ENCODE assay signal across 2 cellular contexts in the genomic region with DNA sequence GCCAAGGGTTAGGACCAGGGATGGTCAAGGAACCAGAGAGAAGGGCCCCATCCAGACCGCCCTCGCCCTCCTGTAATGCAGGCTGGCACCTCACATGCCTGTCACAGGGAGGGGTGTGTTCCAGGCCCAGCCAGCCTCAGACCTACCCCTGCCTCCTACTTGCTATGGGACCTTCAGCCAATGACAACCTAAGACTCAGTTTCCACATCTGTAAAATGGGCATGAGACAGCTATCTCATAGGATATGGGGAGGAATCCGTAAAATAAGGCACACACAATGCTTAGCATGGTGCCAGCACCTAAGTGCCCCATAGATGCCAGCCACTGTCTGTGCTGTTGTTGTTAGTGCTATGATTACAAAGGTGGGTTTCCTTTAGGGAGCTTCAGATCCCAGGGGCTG.
TF ChIP-seq lines count a peak whose summit lies in the region.

No MANE protein-coding gene starts in this region.

TF ChIP-seq in K562, 482 proteins besides CTCF, POLR2A, EP300 and RAD21:
- TF ChIP-seq NFRKB (IDR thresholded peaks at IDR 0.05; ENCODE audit: low read depth) (no peak), KDM1A (IDR thresholded peaks at IDR 0.05) (peak; percentile 76 to 91), SMARCA5 (IDR thresholded peaks at IDR 0.05) (peak; percentile 90), ZNF175 (CRISPR knock-in tag; IDR thresholded peaks at IDR 0.05; ENCODE audit: low read depth) (no peak), SP2 (IDR thresholded peaks at IDR 0.05; ENCODE audit: extremely low read depth, low read depth, low read length, poor library complexity, severe bottlenecking) (no peak), ZNF778 (CRISPR knock-in tag; IDR thresholded peaks at IDR 0.05) (no peak), RBM25 (IDR thresholded peaks at IDR 0.05; ENCODE audit: low read depth, low read length, severe bottlenecking) (peak; percentile 89), SMAD4 (CRISPR knock-in tag; conservative IDR thresholded peaks at IDR 0.05) (no peak), STAT5A (IDR thresholded peaks at IDR 0.05; ENCODE audit: borderline replicate concordance, low read length) (no peak), ESRRA (IDR thresholded peaks at IDR 0.05; ENCODE audit: borderline replicate concordance, low read depth) (peak; percentile 76), NUFIP1 (IDR thresholded peaks at IDR 0.05; ENCODE audit: partially characterized antibody) (no peak), CBX1 (IDR thresholded peaks at IDR 0.05; ENCODE audit: low read depth) (peak; percentile 61; the same call in 1 of the 2 replicates), ZNF174 (CRISPR knock-in tag; IDR thresholded peaks at IDR 0.05) (no peak), HNRNPLL (IDR thresholded peaks at IDR 0.05; ENCODE audit: low read depth, low read length, poor library complexity, severe bottlenecking) (no peak), RCOR1 (IDR thresholded peaks at IDR 0.05; ENCODE audit: borderline replicate concordance in 1 of 2, low read depth in 2 of 2, low read length in 2 of 2) (peak in 1 of 2 experiments; percentile 81; a peak in 2 of 4 replicates), HIVEP1 (CRISPR knock-in tag; IDR thresholded peaks at IDR 0.05) (no peak), HDAC2 (IDR thresholded peaks at IDR 0.05) (peak; percentile 51; the same call in 1 of the 2 replicates), ZNF77 (CRISPR knock-in tag; IDR thresholded peaks at IDR 0.05) (no peak), CHD4 (IDR thresholded peaks at IDR 0.05; ENCODE audit: insufficient read depth, insufficient replicate concordance, low read depth, low read length, poor library complexity, severe bottlenecking) (peak; percentile 64), XRCC4 (IDR thresholded peaks at IDR 0.05; ENCODE audit: extremely low read depth, insufficient read depth, insufficient read length) (no peak), BDP1 (IDR thresholded peaks at IDR 0.05; ENCODE audit: insufficient read depth, insufficient read length) (no peak), HEY1 (CRISPR knock-in tag; IDR thresholded peaks at IDR 0.05; ENCODE audit: borderline replicate concordance) (no peak), ZNF586 (CRISPR knock-in tag; conservative IDR thresholded peaks at IDR 0.05) (no peak), HMG20B (CRISPR knock-in tag; IDR thresholded peaks at IDR 0.05) (no peak), ADNP (tag; IDR thresholded peaks at IDR 0.05) (peak; percentile 91), MED1 (CRISPR knock-in tag; IDR thresholded peaks at IDR 0.05; ENCODE audit: borderline replicate concordance) (no peak), SRSF3 (IDR thresholded peaks at IDR 0.05; ENCODE audit: insufficient read depth, low read length) (no peak), BCOR (IDR thresholded peaks at IDR 0.05) (peak; percentile 97)
- TF ChIP-seq, protein P1, sequence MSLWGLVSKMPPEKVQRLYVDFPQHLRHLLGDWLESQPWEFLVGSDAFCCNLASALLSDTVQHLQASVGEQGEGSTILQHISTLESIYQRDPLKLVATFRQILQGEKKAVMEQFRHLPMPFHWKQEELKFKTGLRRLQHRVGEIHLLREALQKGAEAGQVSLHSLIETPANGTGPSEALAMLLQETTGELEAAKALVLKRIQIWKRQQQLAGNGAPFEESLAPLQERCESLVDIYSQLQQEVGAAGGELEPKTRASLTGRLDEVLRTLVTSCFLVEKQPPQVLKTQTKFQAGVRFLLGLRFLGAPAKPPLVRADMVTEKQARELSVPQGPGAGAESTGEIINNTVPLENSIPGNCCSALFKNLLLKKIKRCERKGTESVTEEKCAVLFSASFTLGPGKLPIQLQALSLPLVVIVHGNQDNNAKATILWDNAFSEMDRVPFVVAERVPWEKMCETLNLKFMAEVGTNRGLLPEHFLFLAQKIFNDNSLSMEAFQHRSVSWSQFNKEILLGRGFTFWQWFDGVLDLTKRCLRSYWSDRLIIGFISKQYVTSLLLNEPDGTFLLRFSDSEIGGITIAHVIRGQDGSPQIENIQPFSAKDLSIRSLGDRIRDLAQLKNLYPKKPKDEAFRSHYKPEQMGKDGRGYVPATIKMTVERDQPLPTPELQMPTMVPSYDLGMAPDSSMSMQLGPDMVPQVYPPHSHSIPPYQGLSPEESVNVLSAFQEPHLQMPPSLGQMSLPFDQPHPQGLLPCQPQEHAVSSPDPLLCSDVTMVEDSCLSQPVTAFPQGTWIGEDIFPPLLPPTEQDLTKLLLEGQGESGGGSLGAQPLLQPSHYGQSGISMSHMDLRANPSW (CRISPR knock-in tag; IDR thresholded peaks at IDR 0.05) = no peak
- TF ChIP-seq, protein P2, sequence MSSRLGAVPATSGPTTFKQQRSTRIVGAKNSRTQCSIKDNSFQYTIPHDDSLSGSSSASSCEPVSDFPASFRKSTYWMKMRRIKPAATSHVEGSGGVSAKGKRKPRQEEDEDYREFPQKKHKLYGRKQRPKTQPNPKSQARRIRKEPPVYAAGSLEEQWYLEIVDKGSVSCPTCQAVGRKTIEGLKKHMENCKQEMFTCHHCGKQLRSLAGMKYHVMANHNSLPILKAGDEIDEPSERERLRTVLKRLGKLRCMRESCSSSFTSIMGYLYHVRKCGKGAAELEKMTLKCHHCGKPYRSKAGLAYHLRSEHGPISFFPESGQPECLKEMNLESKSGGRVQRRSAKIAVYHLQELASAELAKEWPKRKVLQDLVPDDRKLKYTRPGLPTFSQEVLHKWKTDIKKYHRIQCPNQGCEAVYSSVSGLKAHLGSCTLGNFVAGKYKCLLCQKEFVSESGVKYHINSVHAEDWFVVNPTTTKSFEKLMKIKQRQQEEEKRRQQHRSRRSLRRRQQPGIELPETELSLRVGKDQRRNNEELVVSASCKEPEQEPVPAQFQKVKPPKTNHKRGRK (tag; IDR thresholded peaks at IDR 0.05) = no peak
- TF ChIP-seq, protein P3, sequence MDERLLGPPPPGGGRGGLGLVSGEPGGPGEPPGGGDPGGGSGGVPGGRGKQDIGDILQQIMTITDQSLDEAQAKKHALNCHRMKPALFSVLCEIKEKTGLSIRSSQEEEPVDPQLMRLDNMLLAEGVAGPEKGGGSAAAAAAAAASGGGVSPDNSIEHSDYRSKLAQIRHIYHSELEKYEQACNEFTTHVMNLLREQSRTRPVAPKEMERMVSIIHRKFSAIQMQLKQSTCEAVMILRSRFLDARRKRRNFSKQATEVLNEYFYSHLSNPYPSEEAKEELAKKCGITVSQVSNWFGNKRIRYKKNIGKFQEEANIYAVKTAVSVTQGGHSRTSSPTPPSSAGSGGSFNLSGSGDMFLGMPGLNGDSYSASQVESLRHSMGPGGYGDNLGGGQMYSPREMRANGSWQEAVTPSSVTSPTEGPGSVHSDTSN (CRISPR knock-in tag; IDR thresholded peaks at IDR 0.05; ENCODE audit: low read depth) = no peak
- TF ChIP-seq, protein P3 (tag; conservative IDR thresholded peaks at IDR 0.05; ENCODE audit: low read depth) = no peak

TF ChIP-seq in neural cell, 6 proteins besides CTCF, POLR2A, EP300 and RAD21:
- TF ChIP-seq EZH2 (IDR thresholded peaks at IDR 0.05; ENCODE audit: borderline replicate concordance, insufficient read depth, low read length, poor library complexity, severe bottlenecking) (no peak), SMC3 (conservative IDR thresholded peaks at IDR 0.05; ENCODE audit: poor library complexity) (no peak), POLR2AphosphoS5 (IDR thresholded peaks at IDR 0.05) (no peak), MXI1 (conservative IDR thresholded peaks at IDR 0.05; ENCODE audit: poor library complexity, severe bottlenecking) (no peak), TAF1 (IDR thresholded peaks at IDR 0.05; ENCODE audit: low read depth) (no peak)
- TF ChIP-seq, protein P4, sequence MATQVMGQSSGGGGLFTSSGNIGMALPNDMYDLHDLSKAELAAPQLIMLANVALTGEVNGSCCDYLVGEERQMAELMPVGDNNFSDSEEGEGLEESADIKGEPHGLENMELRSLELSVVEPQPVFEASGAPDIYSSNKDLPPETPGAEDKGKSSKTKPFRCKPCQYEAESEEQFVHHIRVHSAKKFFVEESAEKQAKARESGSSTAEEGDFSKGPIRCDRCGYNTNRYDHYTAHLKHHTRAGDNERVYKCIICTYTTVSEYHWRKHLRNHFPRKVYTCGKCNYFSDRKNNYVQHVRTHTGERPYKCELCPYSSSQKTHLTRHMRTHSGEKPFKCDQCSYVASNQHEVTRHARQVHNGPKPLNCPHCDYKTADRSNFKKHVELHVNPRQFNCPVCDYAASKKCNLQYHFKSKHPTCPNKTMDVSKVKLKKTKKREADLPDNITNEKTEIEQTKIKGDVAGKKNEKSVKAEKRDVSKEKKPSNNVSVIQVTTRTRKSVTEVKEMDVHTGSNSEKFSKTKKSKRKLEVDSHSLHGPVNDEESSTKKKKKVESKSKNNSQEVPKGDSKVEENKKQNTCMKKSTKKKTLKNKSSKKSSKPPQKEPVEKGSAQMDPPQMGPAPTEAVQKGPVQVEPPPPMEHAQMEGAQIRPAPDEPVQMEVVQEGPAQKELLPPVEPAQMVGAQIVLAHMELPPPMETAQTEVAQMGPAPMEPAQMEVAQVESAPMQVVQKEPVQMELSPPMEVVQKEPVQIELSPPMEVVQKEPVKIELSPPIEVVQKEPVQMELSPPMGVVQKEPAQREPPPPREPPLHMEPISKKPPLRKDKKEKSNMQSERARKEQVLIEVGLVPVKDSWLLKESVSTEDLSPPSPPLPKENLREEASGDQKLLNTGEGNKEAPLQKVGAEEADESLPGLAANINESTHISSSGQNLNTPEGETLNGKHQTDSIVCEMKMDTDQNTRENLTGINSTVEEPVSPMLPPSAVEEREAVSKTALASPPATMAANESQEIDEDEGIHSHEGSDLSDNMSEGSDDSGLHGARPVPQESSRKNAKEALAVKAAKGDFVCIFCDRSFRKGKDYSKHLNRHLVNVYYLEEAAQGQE (IDR thresholded peaks at IDR 0.05; ENCODE audit: borderline replicate concordance) = no peak
